ENCODE assay signal across 29 cellular contexts in genomic region chr10:51786684-51787035, GRCh38.
"Had no signal": no experiment of that assay in that cellular context is flagged by ENCODE, and none has a peak within 500 bp of the region (broad histone marks: within the 10 kb centered on the region; RNA-seq: fewer than 3 reads in every experiment).

No MANE protein-coding gene starts in this region.

- H3K4me3 Mint-ChIP-seq: memory B cell; mesothelial cell of epicardium; naive B cell; nephron progenitor cell; stimulated activated naive CD8-positive, alpha-beta T cell treated with anti-CD3 and anti-CD28 coated beads, Interleukin-15, amount 100 ng/mL, for 72 hours had no signal

- H3K27ac ChIP-seq: dorsolateral prefrontal cortex, foreskin keratinocyte, gastroesophageal sphincter, heart left ventricle, hepatocyte, prostate gland, right atrium auricular region, suprapubic skin, thyroid gland, vagina had no signal

- ATAC-seq: foreskin keratinocyte; gastroesophageal sphincter; heart left ventricle; left lobe of liver; mucosa of descending colon; sciatic nerve; stimulated activated naive CD8-positive, alpha-beta T cell treated with anti-CD3 and anti-CD28 coated beads, Interleukin-15, amount 100 ng/mL, for 72 hours had no signal

- H3K4me1 ChIP-seq: foreskin keratinocyte, prostate gland, right atrium auricular region, suprapubic skin, vagina had no signal

- H3K79me2 ChIP-seq: hepatocyte had no signal

- H3K27me3 Mint-ChIP-seq: stimulated activated naive CD8-positive, alpha-beta T cell treated with anti-CD3 and anti-CD28 coated beads, Interleukin-15, amount 100 ng/mL, for 72 hours had no signal

- H2AFZ ChIP-seq: hepatocyte had no signal

- H3K9me3 ChIP-seq: gastroesophageal sphincter, mucosa of descending colon, prostate gland, right atrium auricular region, suprapubic skin, thyroid gland, vagina had no signal

- DNase-seq: dorsolateral prefrontal cortex; effector CD4-positive, alpha-beta T cell; foreskin keratinocyte; heart left ventricle; kidney; mucosa of descending colon; naive B cell; nephron progenitor cell; nucleus accumbens; stimulated activated CD4-positive, alpha-beta T cell treated with anti-CD3 and anti-CD28 coated beads, Interleukin-12 subunit alpha, Interleukin-12 subunit beta, amount 100 ng/mL, for 4 hours; stimulated activated CD4-positive, alpha-beta T cell treated with anti-CD3 and anti-CD28 coated beads, Interleukin-1b, Interleukin-23, amount 100 ng/mL, for 48 hours; stimulated activated CD4-positive, alpha-beta T cell treated with anti-CD3 and anti-CD28 coated beads, Interleukin-4, amount 100 ng/mL, for 1 hour; stimulated activated CD8-positive, alpha-beta memory T cell treated with anti-CD3 and anti-CD28 coated beads, Interleukin-4, amount 100 ng/mL, for 48 hours; stimulated activated naive CD4-positive, alpha-beta T cell; stimulated activated naive CD8-positive, alpha-beta T cell treated with anti-CD3 and anti-CD28 coated beads, Interleukin-15, amount 100 ng/mL, for 72 hours; thyroid gland; trophoblast cell had no signal

- H3K4me3 ChIP-seq: dorsolateral prefrontal cortex, gastroesophageal sphincter, heart left ventricle, hepatocyte, lung, mucosa of descending colon, prostate gland, right atrium auricular region, smooth muscle cell, suprapubic skin, thyroid gland, vagina had no signal

- H3K27ac Mint-ChIP-seq: memory B cell; mesothelial cell of epicardium; naive B cell; nephron progenitor cell; stimulated activated naive CD8-positive, alpha-beta T cell treated with anti-CD3 and anti-CD28 coated beads, Interleukin-15, amount 100 ng/mL, for 72 hours had no signal

- H3K4me2 ChIP-seq: hepatocyte, smooth muscle cell had no signal

- H3K27me3 ChIP-seq: dorsolateral prefrontal cortex, foreskin keratinocyte, gastroesophageal sphincter, heart left ventricle, hepatocyte, right atrium auricular region, suprapubic skin, thyroid gland, vagina had no signal

- H3K36me3 Mint-ChIP-seq: memory B cell, naive B cell had no signal

- H3K4me1 Mint-ChIP-seq: memory B cell; naive B cell; stimulated activated naive CD8-positive, alpha-beta T cell treated with anti-CD3 and anti-CD28 coated beads, Interleukin-15, amount 100 ng/mL, for 72 hours had no signal

- H3K36me3 ChIP-seq: gastroesophageal sphincter, heart left ventricle, prostate gland, right atrium auricular region, suprapubic skin, thyroid gland, vagina had no signal
